In the genomic region with DNA sequence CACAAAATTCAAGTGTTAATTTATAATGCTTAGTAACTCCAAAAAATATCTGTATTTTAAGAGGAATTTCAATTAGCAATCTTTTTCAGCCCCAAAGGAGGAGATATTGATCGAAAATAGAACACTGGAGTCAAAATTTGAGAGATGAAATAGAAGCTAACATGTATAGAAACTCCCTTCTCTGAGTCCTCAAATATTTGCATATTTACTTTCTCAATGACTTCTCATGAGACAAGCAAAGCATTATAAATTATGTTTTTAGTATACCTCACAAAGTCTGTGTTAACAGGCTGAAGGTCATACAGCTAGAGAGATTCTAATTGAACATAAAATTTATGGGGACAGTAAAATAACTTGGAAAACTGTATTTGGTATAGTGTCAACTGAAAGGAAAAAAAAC, we compare ENCODE assay signal across 32 cellular contexts.
"Had no signal": no experiment of that assay in that cellular context is flagged by ENCODE, and none has a peak within 500 bp of the region (broad histone marks: within the 10 kb centered on the region; RNA-seq: fewer than 3 reads in every experiment).

No MANE protein-coding gene starts in this region.

- H3K36me3 Mint-ChIP-seq: activated CD8-positive, alpha-beta memory T cell treated with anti-CD3 and anti-CD28 coated beads, Interleukin-2, amount 10 ng/mL, durations not matched to agents 7 days and 5 days; activated naive CD4-positive, alpha-beta T cell treated with anti-CD3 and anti-CD28 coated beads, Interleukin-2, amount 50 U/mL, for 72 hours; activated naive CD8-positive, alpha-beta T cell treated with anti-CD3 and anti-CD28 coated beads for 36 hours; WTC11 had no signal

- ATAC-seq: activated CD4-positive, alpha-beta T cell treated with anti-CD3 and anti-CD28 coated beads for 36 hours; activated CD4-positive, CD25-positive, alpha-beta regulatory T cell treated with anti-CD3 and anti-CD28 coated beads, Interleukin-2, amount 50 U/mL, for 24 hours; activated CD8-positive, alpha-beta memory T cell treated with anti-CD3 and anti-CD28 coated beads, Interleukin-2, amount 10 ng/mL, durations not matched to agents 7 days and 5 days; activated CD8-positive, alpha-beta T cell treated with anti-CD3 and anti-CD28 coated beads, Interleukin-2, amount 10 ng/mL, durations not matched to agents 7 days and 5 days; activated naive CD4-positive, alpha-beta T cell treated with anti-CD3 and anti-CD28 coated beads, Interleukin-2, amount 50 U/mL, for 72 hours; body of pancreas; T-helper 17 cell; WTC11 had no signal

- H3K4me3 Mint-ChIP-seq: activated CD4-positive, alpha-beta memory T cell treated with anti-CD3 and anti-CD28 coated beads, Interleukin-2, amount 10 ng/mL, durations not matched to agents 7 days and 5 days; activated CD4-positive, alpha-beta T cell treated with anti-CD3 and anti-CD28 coated beads for 36 hours; activated CD4-positive, alpha-beta T cell treated with anti-CD3 and anti-CD28 coated beads, Interleukin-2, amount 10 ng/mL, durations not matched to agents 7 days and 5 days; activated CD8-positive, alpha-beta memory T cell treated with anti-CD3 and anti-CD28 coated beads, Interleukin-2, amount 10 ng/mL, durations not matched to agents 7 days and 5 days; activated CD8-positive, alpha-beta T cell treated with anti-CD3 and anti-CD28 coated beads, Interleukin-2, amount 10 ng/mL, durations not matched to agents 7 days and 5 days; activated naive CD4-positive, alpha-beta T cell treated with anti-CD3 and anti-CD28 coated beads for 36 hours; activated naive CD8-positive, alpha-beta T cell treated with anti-CD3 and anti-CD28 coated beads for 36 hours; activated T-cell treated with anti-CD3 and anti-CD28 coated beads, Interleukin-2, amount 50 U/mL, for 24 hours; T-helper 17 cell; WTC11 had no signal

- H3K9me3 Mint-ChIP-seq: activated CD4-positive, alpha-beta memory T cell treated with anti-CD3 and anti-CD28 coated beads, Interleukin-2, amount 10 ng/mL, durations not matched to agents 7 days and 5 days; activated CD4-positive, alpha-beta T cell treated with anti-CD3 and anti-CD28 coated beads, Interleukin-2, amount 10 ng/mL, durations not matched to agents 7 days and 5 days; activated naive CD4-positive, alpha-beta T cell treated with anti-CD3 and anti-CD28 coated beads for 36 hours; activated naive CD4-positive, alpha-beta T cell treated with anti-CD3 and anti-CD28 coated beads, Interleukin-2, amount 50 U/mL, for 72 hours; activated naive CD8-positive, alpha-beta T cell treated with anti-CD3 and anti-CD28 coated beads for 36 hours; activated T-cell treated with anti-CD3 and anti-CD28 coated beads, Interleukin-2, amount 50 U/mL, for 24 hours; activated T-helper 2 cell treated with anti-CD3 and anti-CD28 coated beads, Interferon-gamma antibody, Interleukin-2, Interleukin-4, amounts not matched to agents 10 μg/mL and 5 μg/mL and 100 μg/mL, durations not matched to agents 14 hours and 24 hours and 36 hours had no signal

- H3K27ac Mint-ChIP-seq: activated CD4-positive, alpha-beta memory T cell treated with anti-CD3 and anti-CD28 coated beads, Interleukin-2, amount 10 ng/mL, durations not matched to agents 7 days and 5 days; activated CD4-positive, alpha-beta T cell treated with anti-CD3 and anti-CD28 coated beads for 36 hours; activated CD4-positive, alpha-beta T cell treated with anti-CD3 and anti-CD28 coated beads, Interleukin-2, amount 10 ng/mL, durations not matched to agents 7 days and 5 days; activated CD8-positive, alpha-beta memory T cell treated with anti-CD3 and anti-CD28 coated beads, Interleukin-2, amount 10 ng/mL, durations not matched to agents 7 days and 5 days; activated CD8-positive, alpha-beta T cell treated with anti-CD3 and anti-CD28 coated beads, Interleukin-2, amount 10 ng/mL, durations not matched to agents 7 days and 5 days; activated naive CD4-positive, alpha-beta T cell treated with anti-CD3 and anti-CD28 coated beads for 36 hours; activated naive CD4-positive, alpha-beta T cell treated with anti-CD3 and anti-CD28 coated beads, Interleukin-2, amount 50 U/mL, for 72 hours; activated naive CD8-positive, alpha-beta T cell treated with anti-CD3 and anti-CD28 coated beads for 36 hours; activated T-cell treated with anti-CD3 and anti-CD28 coated beads, Interleukin-2, amount 50 U/mL, for 24 hours; activated T-helper 2 cell treated with anti-CD3 and anti-CD28 coated beads, Interferon-gamma antibody, Interleukin-2, Interleukin-4, amounts not matched to agents 10 μg/mL and 5 μg/mL and 100 μg/mL, durations not matched to agents 14 hours and 24 hours and 36 hours; T-helper 17 cell; WTC11 had no signal

- H3K4me1 ChIP-seq: adrenal gland, body of pancreas, breast epithelium had no signal

- H3K27me3 ChIP-seq: adrenal gland, body of pancreas, brain microvascular endothelial cell, breast epithelium had no signal

- H3K27ac ChIP-seq: adrenal gland, body of pancreas, brain microvascular endothelial cell, breast epithelium, WERI-Rb-1 had no signal

- H3K9me3 ChIP-seq: adrenal gland, body of pancreas, breast epithelium had no signal

- DNase-seq: activated CD4-positive, alpha-beta memory T cell treated with anti-CD3 and anti-CD28 coated beads, Interleukin-2, amount 10 ng/mL, durations not matched to agents 7 days and 5 days; activated CD4-positive, alpha-beta T cell treated with anti-CD3 and anti-CD28 coated beads for 1 hour; activated CD4-positive, alpha-beta T cell treated with anti-CD3 and anti-CD28 coated beads for 36 hours; activated CD4-positive, alpha-beta T cell treated with anti-CD3 and anti-CD28 coated beads for 48 hours; activated CD4-positive, alpha-beta T cell treated with anti-CD3 and anti-CD28 coated beads, Interleukin-2, amount 10 ng/mL, durations not matched to agents 7 days and 5 days; activated CD4-positive, alpha-beta T cell treated with anti-CD3 and anti-CD28 coated beads, Interleukin-2, amount 50 U/mL, for 48 hours; activated CD4-positive, CD25-positive, alpha-beta regulatory T cell; activated CD8-positive, alpha-beta memory T cell treated with anti-CD3 and anti-CD28 coated beads for 24 hours; activated CD8-positive, alpha-beta memory T cell treated with anti-CD3 and anti-CD28 coated beads, Interleukin-2, amount 10 ng/mL, durations not matched to agents 7 days and 5 days; activated CD8-positive, alpha-beta memory T cell treated with anti-CD3 and anti-CD28 coated beads, Interleukin-2, amount 50 U/mL, for 48 hours; activated CD8-positive, alpha-beta T cell treated with anti-CD3 and anti-CD28 coated beads, Interleukin-2, amount 10 ng/mL, durations not matched to agents 7 days and 5 days; activated effector memory CD4-positive, alpha-beta T cell treated with Interleukin-2 at 50 U/mL for 16 hours; activated gamma-delta T cell; activated naive CD4-positive, alpha-beta T cell treated with anti-CD3 and anti-CD28 coated beads for 36 hours; activated naive CD4-positive, alpha-beta T cell treated with anti-CD3 and anti-CD28 coated beads, Interleukin-2, amount 50 U/mL, for 16 hours; activated naive CD8-positive, alpha-beta T cell treated with anti-CD3 and anti-CD28 coated beads for 36 hours; activated T-cell treated with anti-CD3 and anti-CD28 coated beads, Interleukin-2, amount 50 U/mL, for 24 hours; activated T-cell treated with anti-CD3 and anti-CD28 coated beads, Interleukin-2, amount 50 U/mL, for 48 hours; adrenal gland; amniotic stem cell; aorta; body of pancreas; brain microvascular endothelial cell; central memory CD4-positive, alpha-beta T cell; T-helper 17 cell; T-helper 9 cell; WERI-Rb-1 had no signal

- H3K4me1 Mint-ChIP-seq: activated CD4-positive, alpha-beta memory T cell treated with anti-CD3 and anti-CD28 coated beads, Interleukin-2, amount 10 ng/mL, durations not matched to agents 7 days and 5 days; activated CD4-positive, alpha-beta T cell treated with anti-CD3 and anti-CD28 coated beads for 36 hours; activated CD4-positive, alpha-beta T cell treated with anti-CD3 and anti-CD28 coated beads, Interleukin-2, amount 10 ng/mL, durations not matched to agents 7 days and 5 days; activated CD8-positive, alpha-beta memory T cell treated with anti-CD3 and anti-CD28 coated beads, Interleukin-2, amount 10 ng/mL, durations not matched to agents 7 days and 5 days; activated naive CD8-positive, alpha-beta T cell treated with anti-CD3 and anti-CD28 coated beads for 36 hours; T-helper 17 cell had no signal

- H3K27me3 Mint-ChIP-seq: activated CD4-positive, alpha-beta memory T cell treated with anti-CD3 and anti-CD28 coated beads, Interleukin-2, amount 10 ng/mL, durations not matched to agents 7 days and 5 days; activated CD4-positive, alpha-beta T cell treated with anti-CD3 and anti-CD28 coated beads, Interleukin-2, amount 10 ng/mL, durations not matched to agents 7 days and 5 days; activated CD8-positive, alpha-beta memory T cell treated with anti-CD3 and anti-CD28 coated beads, Interleukin-2, amount 10 ng/mL, durations not matched to agents 7 days and 5 days; activated T-cell treated with anti-CD3 and anti-CD28 coated beads, Interleukin-2, amount 50 U/mL, for 24 hours had no signal
